Comparison of ENCODE assay signal across 13 cellular contexts in the genomic region with DNA sequence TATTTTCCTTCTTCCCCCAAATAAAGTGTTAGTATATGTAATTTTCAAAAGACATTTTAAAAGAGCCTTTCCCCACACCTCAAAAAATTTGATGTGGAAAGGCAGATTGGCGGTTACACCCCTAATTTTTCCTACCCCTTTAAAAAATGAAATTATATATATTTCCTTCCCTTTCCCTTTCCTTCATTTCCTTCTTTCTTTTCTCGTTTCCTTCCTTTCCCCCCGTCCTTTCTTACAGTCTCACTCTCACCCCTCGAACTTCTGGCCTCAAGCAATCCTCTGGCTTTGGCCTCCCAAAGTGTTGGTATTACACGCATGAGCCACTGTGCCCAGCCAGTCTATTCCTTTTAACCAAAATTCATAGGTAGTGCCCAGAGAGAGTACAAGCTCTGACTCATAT. TPM values are rescaled to one million over a fixed set of nuclear protein-coding genes. Genes with fewer than 3 reads are reported as not detected.
DNase-seq lines count a peak whose midpoint lies in the region; ATAC-seq and TF ChIP-seq lines count a peak whose summit lies in the region.
"Had no signal": no experiment of that assay in that cellular context is flagged by ENCODE, and none has a peak within 500 bp of the region (broad histone marks: within the 10 kb centered on the region; RNA-seq: fewer than 3 reads in every experiment).

No MANE protein-coding gene starts in this region.

- H3K36me3 Mint-ChIP-seq in HFFc6 (ENCODE audit: low read depth) (peaks cover 13% of the 10 kb centered on the region; the same call in 1 of the 2 replicates), WTC11 (peaks cover 9% of the 10 kb centered on the region)

- no peaks in the 10 kb centered on the region for H3K27me3 ChIP-seq in BLaER1 treated with 17β-estradiol and CSF1 and Interleukin-3, amounts not matched to agents 10 nM and 100 nM

- H3K9ac ChIP-seq in BLaER1 treated with 17β-estradiol and CSF1 and Interleukin-3, amounts not matched to agents 10 nM and 100 nM, result peak overlapping the region in 4 of 11 experiments; percentile 26 to 37 (median 31); a peak in 4 of 22 replicates
- H3K9ac ChIP-seq: GM23248 had no signal

- H3K4me3 Mint-ChIP-seq in HFFc6 (no peak overlapping the region), WTC11 (no peak overlapping the region)
- H3K4me3 Mint-ChIP-seq: CD8-positive, alpha-beta T cell had no signal

- TF ChIP-seq CTCF in HFFc6 (IDR thresholded peaks at IDR 0.05) (no peak), WTC11 (IDR thresholded peaks at IDR 0.05) (no peak)

- H3K27ac ChIP-seq in BLaER1 treated with 17β-estradiol and CSF1 and Interleukin-3, amounts not matched to agents 10 nM and 100 nM, result peak overlapping the region in 6 of 11 experiments; percentile 8 to 36 (median 14); a peak in 6 of 22 replicates
- H3K27ac ChIP-seq: GM23248 had no signal

- H3K27me3 Mint-ChIP-seq in HFFc6 (ENCODE audit: insufficient read depth) (no peaks in the 10 kb centered on the region; the same call in 1 of the 2 replicates), WTC11 (ENCODE audit: low read depth) (no peaks in the 10 kb centered on the region)

- no peaks in the 10 kb centered on the region for H3K9me3 ChIP-seq in BLaER1 treated with 17β-estradiol and CSF1 and Interleukin-3, amounts not matched to agents 10 nM and 100 nM (replicated peaks in 1 of 11)
- H3K9me3 ChIP-seq: A549 had no signal

- peaks cover 9 to 51% (median 45%) of the 10 kb centered on the region in 10 experiments; a peak in 19 of 20 replicates for H3K4me1 ChIP-seq in BLaER1 treated with 17β-estradiol and CSF1 and Interleukin-3, amounts not matched to agents 10 nM and 100 nM

- no peak for ATAC-seq in WTC11
- ATAC-seq: A549; CD8-positive, alpha-beta T cell had no signal

- H4K20me1 ChIP-seq in BLaER1 treated with 17β-estradiol and CSF1 and Interleukin-3, amounts not matched to agents 10 nM and 100 nM, result peaks cover 0 to 26% (median under 1%) of the 10 kb centered on the region in 11 experiments; a peak in 8 of 22 replicates

- peaks cover 32 to 51% (median 44%) of the 10 kb centered on the region in 11 experiments for H3K36me3 ChIP-seq in BLaER1 treated with 17β-estradiol and CSF1 and Interleukin-3, amounts not matched to agents 10 nM and 100 nM

- peaks cover 13% of the 10 kb centered on the region for H3K4me1 Mint-ChIP-seq in HFFc6 (ENCODE audit: low read depth)
- peaks cover 7% of the 10 kb centered on the region for H3K4me1 Mint-ChIP-seq in WTC11

- H3K27ac Mint-ChIP-seq in HFFc6, result peak overlapping the region; percentile 53
- peak overlapping the region; percentile 86 for H3K27ac Mint-ChIP-seq in WTC11
- H3K27ac Mint-ChIP-seq: CD8-positive, alpha-beta T cell had no signal

- H3K9me3 Mint-ChIP-seq in HFFc6 (no peaks in the 10 kb centered on the region), WTC11 (no peaks in the 10 kb centered on the region)
- H3K9me3 Mint-ChIP-seq: CD8-positive, alpha-beta T cell had no signal

- POLR2A ChIA-PET in WTC11 (lab: Charles Lee), result no interaction called here

- peak overlapping the region in 4 of 11 experiments; percentile 14 to 44 (median 21); a peak in 9 of 22 replicates for H3K4me2 ChIP-seq in BLaER1 treated with 17β-estradiol and CSF1 and Interleukin-3, amounts not matched to agents 10 nM and 100 nM
- H3K4me2 ChIP-seq: A549 had no signal

- CTCF ChIA-PET in WTC11 (lab: Charles Lee), result interaction anchor here (0.6 kb wide), 1 partner anchor 57 kb away, joined by 5 read pairs; no protein-coding TSS in a partner anchor

- H3K4me3 ChIP-seq in BLaER1 treated with 17β-estradiol and CSF1 and Interleukin-3, amounts not matched to agents 10 nM and 100 nM, result no peak overlapping the region
- H3K4me3 ChIP-seq: A549, GM23248 had no signal

- no peak for DNase-seq in HFFc6
- no peak for DNase-seq in WTC11 (ENCODE audit: low spot score)
- DNase-seq in T-helper 2 cell, result no peak
- DNase-seq in NCI-H2107 treated with DMSO at 0.1 percent for 48 hours (lab: John Stamatoyannopoulos, UW; ENCODE audit: unreplicated experiment), result no peak
- DNase-seq in middle frontal gyrus (ENCODE audit: extremely low spot score, low spot score), result no peak
- DNase-seq: AML-193; Calu3; CD8-positive, alpha-beta T cell; GM23248; HCEC 1CT; KG1 had no signal

TF ChIP-seq in WTC11, 78 proteins besides CTCF, POLR2A, EP300 and RAD21:
- TF ChIP-seq TEAD1 (CRISPR knock-in tag; IDR thresholded peaks at IDR 0.05), result no peak
- no peak for TF ChIP-seq CREM (CRISPR knock-in tag; IDR thresholded peaks at IDR 0.05)
- TF ChIP-seq, protein P1, sequence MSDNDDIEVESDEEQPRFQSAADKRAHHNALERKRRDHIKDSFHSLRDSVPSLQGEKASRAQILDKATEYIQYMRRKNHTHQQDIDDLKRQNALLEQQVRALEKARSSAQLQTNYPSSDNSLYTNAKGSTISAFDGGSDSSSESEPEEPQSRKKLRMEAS (CRISPR knock-in tag; IDR thresholded peaks at IDR 0.05), result no peak
- no peak for TF ChIP-seq EMX1 (CRISPR knock-in tag; IDR thresholded peaks at IDR 0.05)
- no peak for TF ChIP-seq ZBTB21 (CRISPR knock-in tag; IDR thresholded peaks at IDR 0.05; ENCODE audit: borderline replicate concordance)
- TF ChIP-seq NFATC4 (CRISPR knock-in tag; IDR thresholded peaks at IDR 0.05), result no peak
- TF ChIP-seq GRHL2 (CRISPR knock-in tag; IDR thresholded peaks at IDR 0.05; ENCODE audit: insufficient replicate concordance, severe bottlenecking), result no peak
- no peak for TF ChIP-seq NFE2L1 (CRISPR knock-in tag; IDR thresholded peaks at IDR 0.05)
- TF ChIP-seq NFYB (CRISPR knock-in tag; conservative IDR thresholded peaks at IDR 0.05; ENCODE audit: low read depth), result no peak
- no peak for TF ChIP-seq PRRX2 (CRISPR knock-in tag; IDR thresholded peaks at IDR 0.05)
TF ChIP-seq in WTC11: peak in this region for 0.

RNA-seq across cellular contexts. Expression of a gene that starts 4.2 kb away (rescaled TPM):
- 10 to 100 TPM; 32.9 to 39.5 (median 34.4) TPM for total RNA-seq in HFFc6 (2021; fragmentation: NEBNext Ultra II Directional; extraction: Animal tissue kit (Norgen Biotek cat#: 25700))
- 49.9 to 53.3 TPM (median 50.3 TPM) in 3 replicates for total RNA-seq in WTC11 (2021)

RNA-seq across cellular contexts. Expression of a gene that starts 19.1 kb away (rescaled TPM):
- 100 to 1,000 TPM; 195 to 241 (median 209) TPM for total RNA-seq in HFFc6 (2021; fragmentation: NEBNext Ultra II Directional; extraction: Animal tissue kit (Norgen Biotek cat#: 25700))
- total RNA-seq in WTC11 (2021), result 221 to 278 TPM (median 253 TPM) in 3 replicates

RNA-seq across cellular contexts. Expression of a gene that starts 19.6 kb away (rescaled TPM):
- 1 to 10 TPM in 5 of 6 experiments, under 1 TPM in 1; 0.99 to 2.4 (median 2.0) TPM for total RNA-seq in HFFc6 (2021; fragmentation: NEBNext Ultra II Directional; extraction: Animal tissue kit (Norgen Biotek cat#: 25700))
- 11.0 to 12.6 TPM (median 11.6 TPM) in 3 replicates for total RNA-seq in WTC11 (2021)
